8 cellular contexts compared by ENCODE assay signal in the genomic region with DNA sequence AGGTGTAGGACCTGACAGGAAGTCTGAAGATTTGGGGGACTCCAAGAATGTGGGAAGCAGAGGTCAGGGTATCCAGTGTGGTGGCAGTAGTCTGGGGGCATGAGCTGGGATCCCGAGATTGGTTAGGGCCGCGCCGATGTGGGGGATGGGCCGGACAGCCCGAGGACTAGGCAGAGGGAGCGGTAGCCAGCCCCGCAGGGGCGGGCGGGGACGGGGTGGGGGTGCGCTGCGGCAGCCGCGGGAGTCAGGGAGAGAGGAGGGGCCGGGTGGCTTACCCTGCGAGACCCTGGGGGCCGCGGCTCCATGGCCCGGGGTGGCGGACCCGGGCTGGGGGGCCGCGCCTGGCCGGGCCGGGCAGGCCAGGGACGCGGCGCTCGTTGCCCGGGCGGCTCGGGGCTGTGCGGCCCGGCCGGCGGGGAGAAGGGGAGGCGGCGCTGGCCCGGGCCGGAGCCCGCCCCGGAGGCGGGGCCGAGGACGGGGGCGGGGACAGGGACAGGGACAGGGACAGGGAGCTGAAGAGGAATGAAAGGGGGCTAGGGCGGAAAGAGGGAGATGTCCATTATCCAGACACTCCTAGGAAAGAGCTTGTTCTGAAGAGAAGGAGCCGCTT. TPM values are rescaled to one million over a fixed set of nuclear protein-coding genes. Genes with fewer than 3 reads are reported as not detected.
DNase-seq lines count a peak whose midpoint lies in the region; ATAC-seq, FAIRE-seq and TF ChIP-seq lines count a peak whose summit lies in the region.

No MANE protein-coding gene starts in this region.

- POLR2A ChIA-PET in CD8-positive, alpha-beta memory T cell (lab: Charles Lee) = interaction anchor here (0.6 to 2.2 kb wide), 2 partner anchors 10 to 99 kb away, joined by 4 to 7 read pairs; a partner anchor contains a TSS

- peaks cover 6 to 10% (median 7%) of the 10 kb centered on the region in 3 donors for H3K4me1 Mint-ChIP-seq in CD8-positive, alpha-beta memory T cell
- peaks cover 16% of the 10 kb centered on the region for H3K4me1 Mint-ChIP-seq in activated T-cell treated with anti-CD3 and anti-CD28 coated beads, Interleukin-2, amount 50 U/mL, for 24 hours (ENCODE audit: low read depth)

- no peak overlapping the region for H3K27ac ChIP-seq in CD8-positive, alpha-beta memory T cell (ENCODE audit: low read depth, low read length)
- peak overlapping the region; percentile 69 for H3K27ac ChIP-seq in parathyroid adenoma

- ATAC-seq in Right ventricle myocardium superior (ENCODE audit: poor library complexity) (peak; percentile 91), HG03039 (IDR thresholded peaks at IDR 0.05; ENCODE audit: unreplicated experiment) (no peak), HG03565 (IDR thresholded peaks at IDR 0.05; ENCODE audit: unreplicated experiment) (no peak), HG03432 (IDR thresholded peaks at IDR 0.05; ENCODE audit: unreplicated experiment) (no peak)

- H3K27ac Mint-ChIP-seq in CD8-positive, alpha-beta memory T cell = peak overlapping the region in 1 of 8 donors; percentile 91
- H3K27ac Mint-ChIP-seq in activated T-cell treated with anti-CD3 and anti-CD28 coated beads, Interleukin-2, amount 50 U/mL, for 24 hours = no peak overlapping the region

- DNase-seq in CD8-positive, alpha-beta memory T cell = peak in 1 of 5 donors; percentile 16
- DNase-seq in HTR-8/SVneo (ENCODE audit: insufficient read length, low spot score) = peak; percentile 78
- DNase-seq in activated T-cell treated with anti-CD3 and anti-CD28 coated beads, Interleukin-2, amount 50 U/mL, for 24 hours = peak; percentile 64
- peak; percentile 83 for DNase-seq in Right ventricle myocardium superior

- CTCF ChIA-PET in CD8-positive, alpha-beta memory T cell (lab: Charles Lee) = interaction anchor here (0.6 to 3.2 kb wide), 31 partner anchors 8 to 171 kb away, joined by 3 to 20 read pairs (median 4); a partner anchor contains a TSS

- no peak for TF ChIP-seq CTCF in parathyroid adenoma (IDR thresholded peaks at IDR 0.05)

- H3K27me3 Mint-ChIP-seq in CD8-positive, alpha-beta memory T cell = no peaks in the 10 kb centered on the region
- H3K27me3 Mint-ChIP-seq in activated T-cell treated with anti-CD3 and anti-CD28 coated beads, Interleukin-2, amount 50 U/mL, for 24 hours = no peaks in the 10 kb centered on the region

- peak overlapping the region in 4 of 7 donors; percentile 71 to 87 (median 76) for H3K4me3 Mint-ChIP-seq in CD8-positive, alpha-beta memory T cell
- H3K4me3 Mint-ChIP-seq in activated T-cell treated with anti-CD3 and anti-CD28 coated beads, Interleukin-2, amount 50 U/mL, for 24 hours = peak overlapping the region; percentile 66

- H3K9ac ChIP-seq in parathyroid adenoma = no peak overlapping the region

- H3K9me3 Mint-ChIP-seq in CD8-positive, alpha-beta memory T cell = no peaks in the 10 kb centered on the region
- H3K9me3 Mint-ChIP-seq in activated T-cell treated with anti-CD3 and anti-CD28 coated beads, Interleukin-2, amount 50 U/mL, for 24 hours = no peaks in the 10 kb centered on the region

- H3K4me1 ChIP-seq in CD8-positive, alpha-beta memory T cell (ENCODE audit: insufficient read depth, low read length) = peaks cover 4% of the 10 kb centered on the region
- peaks cover 10% of the 10 kb centered on the region for H3K4me1 ChIP-seq in parathyroid adenoma

- no peaks in the 10 kb centered on the region for H3K36me3 ChIP-seq in CD8-positive, alpha-beta memory T cell (ENCODE audit: insufficient read depth, low read length)
- no peaks in the 10 kb centered on the region for H3K36me3 ChIP-seq in parathyroid adenoma (ENCODE audit: control insufficient read depth, insufficient read depth, low read length)

- H3K9me3 ChIP-seq in CD8-positive, alpha-beta memory T cell (ENCODE audit: low read length) = no peaks in the 10 kb centered on the region
- H3K9me3 ChIP-seq in parathyroid adenoma (ENCODE audit: control insufficient read depth, low read length) = no peaks in the 10 kb centered on the region

- intact Hi-C loops in Right ventricle myocardium superior (cut with DNase I) = no loop called here

- H3K79me2 ChIP-seq in parathyroid adenoma = peaks cover 2% of the 10 kb centered on the region

- FAIRE-seq in HTR-8/SVneo (lab: Jason Lieb, UNC) = no peak

- no peaks in the 10 kb centered on the region for H3K27me3 ChIP-seq in CD8-positive, alpha-beta memory T cell (ENCODE audit: insufficient read depth, low read length, poor library complexity, severe bottlenecking)
- H3K27me3 ChIP-seq in parathyroid adenoma (ENCODE audit: control insufficient read depth, insufficient read depth, low read length) = no peaks in the 10 kb centered on the region

- peak overlapping the region; percentile 73 for H2AFZ ChIP-seq in parathyroid adenoma

- no peaks in the 10 kb centered on the region for H3K36me3 Mint-ChIP-seq in CD8-positive, alpha-beta memory T cell
- no peaks in the 10 kb centered on the region for H3K36me3 Mint-ChIP-seq in activated T-cell treated with anti-CD3 and anti-CD28 coated beads, Interleukin-2, amount 50 U/mL, for 24 hours (ENCODE audit: low read depth)

- H3K4me3 ChIP-seq in CD8-positive, alpha-beta memory T cell (ENCODE audit: low read length) = peak overlapping the region; percentile 29
- peak overlapping the region; percentile 54 for H3K4me3 ChIP-seq in parathyroid adenoma (ENCODE audit: low read depth, low read length)

- peak overlapping the region; percentile 94 for H3K4me2 ChIP-seq in parathyroid adenoma (ENCODE audit: low read length)

RNA-seq across cellular contexts. Expression of a gene that starts 5.6 kb away (rescaled TPM):
- under 1 TPM; 0.77 to 0.78 TPM for total RNA-seq in CD8-positive, alpha-beta memory T cell
- polyA plus RNA-seq in CD8-positive, alpha-beta memory T cell = not detected
- total RNA-seq in Right ventricle myocardium superior = 10.7 TPM

RNA-seq across cellular contexts. Expression of a gene that starts 14.6 kb away (rescaled TPM):
- under 1 TPM; 0.15 to 0.16 TPM for total RNA-seq in CD8-positive, alpha-beta memory T cell
- polyA plus RNA-seq in CD8-positive, alpha-beta memory T cell = not detected
- not detected for total RNA-seq in Right ventricle myocardium superior

RNA-seq across cellular contexts. Expression of a gene that starts 40.2 kb away (rescaled TPM):
- total RNA-seq in CD8-positive, alpha-beta memory T cell = 10 to 100 TPM; 23.2 to 25.7 TPM
- polyA plus RNA-seq in CD8-positive, alpha-beta memory T cell = 50.6 TPM
- 51.6 TPM for total RNA-seq in Right ventricle myocardium superior

RNA-seq across cellular contexts. Expression of a gene that starts 54.0 kb away (rescaled TPM):
- 100 to 1,000 TPM; 112 to 115 TPM for total RNA-seq in CD8-positive, alpha-beta memory T cell
- polyA plus RNA-seq in CD8-positive, alpha-beta memory T cell = 158 TPM
- total RNA-seq in Right ventricle myocardium superior = 116 TPM
